8 cellular contexts compared by ENCODE assay signal in the genomic region with DNA sequence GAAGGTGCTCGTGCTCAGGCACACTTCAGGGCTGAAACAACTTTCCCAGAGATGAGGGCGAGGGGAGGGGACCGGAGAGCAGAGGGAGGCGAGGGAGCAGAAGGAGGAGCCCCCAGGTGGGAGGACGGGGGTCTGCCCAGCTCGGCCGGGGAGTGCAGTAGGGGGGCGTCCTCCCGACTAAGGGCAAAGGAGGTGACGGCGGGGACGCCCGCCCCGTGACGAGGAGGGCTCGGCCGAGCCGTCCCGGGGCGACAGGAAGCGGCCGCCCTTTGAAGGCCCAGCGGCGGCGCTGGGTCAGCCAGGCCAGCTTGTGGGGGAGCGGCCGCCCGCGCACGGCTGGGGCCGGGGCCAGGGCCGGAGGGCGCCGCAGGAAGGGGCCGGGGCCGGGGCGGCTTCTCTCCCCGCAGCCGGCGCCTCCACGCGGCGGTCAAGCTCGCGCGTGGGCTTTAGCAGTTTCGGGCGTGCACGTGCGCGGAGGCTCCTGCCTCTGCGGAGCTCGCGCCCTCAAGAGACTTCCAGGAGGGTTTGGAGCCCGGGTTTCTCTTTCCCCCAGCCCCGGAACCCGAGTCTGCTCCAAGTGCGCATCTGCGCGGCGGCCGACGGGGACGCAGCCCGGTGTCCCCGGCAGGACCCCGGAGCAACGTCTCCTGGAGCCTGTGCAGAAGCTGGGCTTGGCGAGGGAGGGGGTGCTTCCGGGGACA.
A peak's percentile ranks its signal among the peaks of the same experiment; 100 is the strongest.
DNase-seq lines count a peak whose midpoint lies in the region; ATAC-seq and TF ChIP-seq lines count a peak whose summit lies in the region.

No MANE protein-coding gene starts in this region.

- TF ChIP-seq CTCF in GM10266 (IDR thresholded peaks at IDR 0.05; ENCODE audit: control insufficient read depth, insufficient read depth, low read depth, missing control alignments): no peak
- TF ChIP-seq CTCF in hepatocyte (IDR thresholded peaks at IDR 0.05; ENCODE audit: poor library complexity): no peak

- H3K36me3 ChIP-seq in hepatocyte (replicated peaks; ENCODE audit: insufficient read depth, low read depth) (no peaks in the 10 kb centered on the region), skeletal muscle tissue (ENCODE audit: control insufficient read depth in 3 of 3, insufficient read depth in 3 of 3, low read length in 3 of 3) (no peaks in the 10 kb centered on the region)

- H3K9me3 ChIP-seq in hepatocyte (ENCODE audit: low read depth) (no peaks in the 10 kb centered on the region), skeletal muscle tissue (ENCODE audit: control insufficient read depth in 3 of 3, low read length in 3 of 3) (no peaks in the 10 kb centered on the region)

- peak overlapping the region; percentile 86 for H3K4me2 ChIP-seq in hepatocyte

- H3K27ac ChIP-seq in hepatocyte (peak overlapping the region; percentile 60), skeletal muscle tissue (ENCODE audit: low read depth, low read length) (peak overlapping the region; percentile 18)

- DNase-seq in GM10266 (ENCODE audit: extremely low spot score) (peak; percentile 48), hepatocyte (ENCODE audit: low spot score) (peak; percentile 64)
- DNase-seq in activated effector memory CD4-positive, alpha-beta T cell treated with anti-CD3 and anti-CD28 coated beads, Interleukin-2, amount 50 U/mL, for 16 hours: peak; percentile 66

- H3K4me1 ChIP-seq in hepatocyte (ENCODE audit: insufficient read depth): peaks cover 13% of the 10 kb centered on the region
- H3K4me1 ChIP-seq in skeletal muscle tissue (ENCODE audit: control insufficient read depth in 3 of 3, insufficient read depth in 3 of 3, low read length in 3 of 3): peaks cover 8 to 9% (median 8%) of the 10 kb centered on the region in 3 donors

- peak overlapping the region; percentile 24 for H3K4me3 ChIP-seq in hepatocyte
- peak overlapping the region; percentile 42 to 69 (median 51) for H3K4me3 ChIP-seq in skeletal muscle tissue (ENCODE audit: low read length in 3 of 3)

- H3K9me2 ChIP-seq in hepatocyte (replicated peaks; ENCODE audit: insufficient read depth): no peaks in the 10 kb centered on the region

- H3K27me3 ChIP-seq in hepatocyte: no peaks in the 10 kb centered on the region
- no peaks in the 10 kb centered on the region for H3K27me3 ChIP-seq in skeletal muscle tissue (ENCODE audit: control insufficient read depth in 3 of 3, insufficient read depth in 3 of 3, low read length in 3 of 3)

- no peak for ATAC-seq in HG03108 (IDR thresholded peaks at IDR 0.05; ENCODE audit: unreplicated experiment)
- no peak for ATAC-seq in HG02642 (IDR thresholded peaks at IDR 0.05; ENCODE audit: poor library complexity, unreplicated experiment)
- no peak for ATAC-seq in GM18909 (IDR thresholded peaks at IDR 0.05; ENCODE audit: poor library complexity, unreplicated experiment)
- ATAC-seq in GM18868 (IDR thresholded peaks at IDR 0.05; ENCODE audit: unreplicated experiment): no peak

- peak overlapping the region; percentile 67 for H2AFZ ChIP-seq in hepatocyte

- H4K20me1 ChIP-seq in hepatocyte (ENCODE audit: insufficient read depth, poor library complexity, severe bottlenecking): no peaks in the 10 kb centered on the region

- H3K79me2 ChIP-seq in hepatocyte: no peaks in the 10 kb centered on the region

- 12% methylated on average over 40 of the region's 70 CpGs for WGBS in hepatocyte (ENCODE audit: low lambda C conversion rate, missing lambda C conversion rate)

- H3K9ac ChIP-seq in skeletal muscle tissue (ENCODE audit: low read depth in 1 of 3, low read length in 3 of 3): peak overlapping the region; percentile 45 to 79 (median 61)
